Comparison of ENCODE assay signal across 1 cellular context in genomic region chr5:42984307-42984706, GRCh38.
TF ChIP-seq lines count a peak whose summit lies in the region.

No MANE protein-coding gene starts in this region.

TF ChIP-seq in A549, 52 proteins besides CTCF, POLR2A, EP300 and RAD21 (continued from another document):
- TF ChIP-seq USF2 (IDR thresholded peaks at IDR 0.05) = no peak
